Comparison of ENCODE assay signal across 13 cellular contexts in the genomic region with DNA sequence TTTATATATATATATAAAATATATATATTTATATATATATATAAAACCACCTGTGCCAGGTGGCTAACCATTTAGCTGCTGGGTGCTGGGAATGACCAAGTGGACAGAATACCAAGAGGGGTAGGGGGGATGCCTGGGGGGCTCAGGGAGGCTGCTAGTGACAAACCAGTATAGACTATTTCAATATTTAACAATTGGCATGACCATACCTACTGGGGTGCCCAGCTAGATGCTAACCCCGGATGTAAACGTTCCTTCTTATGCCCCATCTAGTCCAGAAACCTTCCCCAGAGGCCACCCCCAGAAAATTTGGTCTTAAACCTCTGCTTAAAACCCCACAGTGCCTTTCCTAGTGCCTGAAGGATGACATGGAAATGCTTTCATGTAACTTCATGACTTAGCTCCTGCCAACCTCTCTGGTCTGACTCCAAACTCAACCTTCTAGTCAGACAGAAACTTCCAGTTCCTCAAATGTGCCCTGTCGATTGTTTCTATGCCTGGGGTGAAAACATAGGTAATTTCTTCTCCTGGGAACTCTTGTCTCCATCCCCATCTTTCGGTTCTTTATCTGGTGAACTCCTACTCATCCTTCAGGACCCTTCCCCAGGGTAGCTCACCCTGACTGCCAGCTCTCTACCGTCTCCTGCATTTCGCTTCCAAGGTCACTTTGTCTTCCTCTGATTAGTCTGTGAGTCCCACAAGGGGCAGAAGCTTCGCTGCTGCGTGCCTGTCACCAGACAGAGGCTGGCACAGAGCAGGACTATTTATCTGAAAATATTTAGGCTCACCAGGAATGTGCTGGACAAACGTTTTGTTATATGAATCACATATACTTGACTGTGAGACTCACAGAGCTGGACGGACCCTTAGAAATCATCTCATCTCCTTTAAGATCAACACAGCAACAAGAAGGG. TPM values are rescaled to one million over a fixed set of nuclear protein-coding genes. Genes with fewer than 3 reads are reported as not detected.
A peak's percentile ranks its signal among the peaks of the same experiment; 100 is the strongest.
DNase-seq lines count a peak whose midpoint lies in the region; ATAC-seq and TF ChIP-seq lines count a peak whose summit lies in the region.
"Had no signal": no experiment of that assay in that cellular context is flagged by ENCODE, and none has a peak within 500 bp of the region (broad histone marks: within the 10 kb centered on the region; RNA-seq: fewer than 3 reads in every experiment).

No MANE protein-coding gene starts in this region.

- H3K4me1 Mint-ChIP-seq in stimulated activated naive B cell treated with anti-CD40 and anti-IgM and Interleukin-4, amounts not matched to agents 10 μg/mL and 1 μg/mL and 100 μg/mL, for 72 hours: peaks cover 8 to 11% of the 10 kb centered on the region in 2 donors
- H3K4me1 Mint-ChIP-seq: naive B cell had no signal

- H3K4me3 ChIP-seq in OCI-LY3 (ENCODE audit: low read length): peak overlapping the region; percentile 34

- H3K36me3 ChIP-seq in OCI-LY3 (replicated peaks; ENCODE audit: low read depth, low read length): no peaks in the 10 kb centered on the region
- H3K36me3 ChIP-seq: BE2C had no signal

- ATAC-seq in activated naive CD4-positive, alpha-beta T cell treated with anti-CD3 and anti-CD28 coated beads, Interleukin-2, amount 50 U/mL, for 72 hours: peak; percentile 69 to 79
- ATAC-seq in esophagus mucosa (peak; percentile 12), GM19452 (IDR thresholded peaks at IDR 0.05; ENCODE audit: unreplicated experiment) (no peak), GM21360 (IDR thresholded peaks at IDR 0.05; ENCODE audit: unreplicated experiment) (no peak)
- ATAC-seq in stimulated activated naive B cell treated with anti-CD40 and anti-IgM and Interleukin-4, amounts not matched to agents 10 μg/mL and 1 μg/mL and 100 μg/mL, for 72 hours (replicated peaks): peak; percentile 94 to 96

- peaks cover 14% of the 10 kb centered on the region for H3K4me1 ChIP-seq in OCI-LY3 (ENCODE audit: low read length)
- H3K4me1 ChIP-seq: BE2C had no signal

- H3K36me3 Mint-ChIP-seq in activated naive CD4-positive, alpha-beta T cell treated with anti-CD3 and anti-CD28 coated beads, Interleukin-2, amount 50 U/mL, for 72 hours: no peaks in the 10 kb centered on the region
- H3K36me3 Mint-ChIP-seq in stimulated activated naive B cell treated with anti-CD40 and anti-IgM and Interleukin-4, amounts not matched to agents 10 μg/mL and 1 μg/mL and 100 μg/mL, for 72 hours: peaks cover 0 to 1% of the 10 kb centered on the region in 2 donors
- H3K36me3 Mint-ChIP-seq: naive B cell had no signal

- H3K27me3 ChIP-seq in OCI-LY3 (ENCODE audit: low read depth, low read length): peaks cover 42% of the 10 kb centered on the region
- H3K27me3 ChIP-seq: BE2C had no signal

- H3K9me3 Mint-ChIP-seq in activated naive CD4-positive, alpha-beta T cell treated with anti-CD3 and anti-CD28 coated beads, Interleukin-2, amount 50 U/mL, for 72 hours: no peaks in the 10 kb centered on the region
- peaks cover 0 to 1% of the 10 kb centered on the region in 2 donors for H3K9me3 Mint-ChIP-seq in stimulated activated naive B cell treated with anti-CD40 and anti-IgM and Interleukin-4, amounts not matched to agents 10 μg/mL and 1 μg/mL and 100 μg/mL, for 72 hours

- peaks cover 16% of the 10 kb centered on the region for H4K20me1 ChIP-seq in OCI-LY3 (ENCODE audit: insufficient read depth, low read length)

- H3K9me3 ChIP-seq in OCI-LY3 (ENCODE audit: insufficient read depth, low read length): no peaks in the 10 kb centered on the region
- H3K9me3 ChIP-seq: BE2C had no signal

- TF ChIP-seq CTCF in OCI-LY3 (IDR thresholded peaks at IDR 0.05; ENCODE audit: low read depth, low read length): no peak

- no peak overlapping the region for H3K27ac Mint-ChIP-seq in activated naive CD4-positive, alpha-beta T cell treated with anti-CD3 and anti-CD28 coated beads, Interleukin-2, amount 50 U/mL, for 72 hours
- no peak overlapping the region for H3K27ac Mint-ChIP-seq in stimulated activated naive B cell treated with anti-CD40 and anti-IgM and Interleukin-4, amounts not matched to agents 10 μg/mL and 1 μg/mL and 100 μg/mL, for 72 hours

- no peaks in the 10 kb centered on the region for H3K79me2 ChIP-seq in OCI-LY3 (ENCODE audit: low read length)

- H3K27me3 Mint-ChIP-seq in stimulated activated naive B cell treated with anti-CD40 and anti-IgM and Interleukin-4, amounts not matched to agents 10 μg/mL and 1 μg/mL and 100 μg/mL, for 72 hours: peaks cover 26 to 27% of the 10 kb centered on the region in 2 donors

- peak overlapping the region; percentile 68 for H3K4me2 ChIP-seq in OCI-LY3 (ENCODE audit: low read length)

- no peak overlapping the region for H3K4me3 Mint-ChIP-seq in stimulated activated naive B cell treated with anti-CD40 and anti-IgM and Interleukin-4, amounts not matched to agents 10 μg/mL and 1 μg/mL and 100 μg/mL, for 72 hours
- H3K4me3 Mint-ChIP-seq: naive B cell had no signal

- no peak overlapping the region for H3K9ac ChIP-seq in OCI-LY3 (ENCODE audit: low read length)

- H3K27ac ChIP-seq in OCI-LY3 (ENCODE audit: low read length): no peak overlapping the region
- H3K27ac ChIP-seq: HL-60, VCaP had no signal

- H2AFZ ChIP-seq in OCI-LY3 (ENCODE audit: low read depth, low read length): no peak overlapping the region

- peak in 1 of 2 donors; percentile 14 for DNase-seq in activated naive CD4-positive, alpha-beta T cell treated with anti-CD3 and anti-CD28 coated beads, Interleukin-2, amount 50 U/mL, for 72 hours (ENCODE audit: low spot score in 2 of 2)
- DNase-seq in activated naive CD4-positive, alpha-beta T cell (lab: John Stamatoyannopoulos, UW): no peak
- peak; percentile 12 for DNase-seq in stimulated activated naive B cell treated with anti-CD40 and anti-IgM and Interleukin-4, amounts not matched to agents 10 μg/mL and 1 μg/mL and 100 μg/mL, for 72 hours
- DNase-seq in stimulated activated naive CD4-positive, alpha-beta T cell treated with Interleukin-2 at 50 U/mL for 16 hours (lab: John Stamatoyannopoulos, UW): no peak
- DNase-seq: BE2C, naive B cell, NCI-H2227 treated with DMSO at 0.1 percent for 48 hours had no signal

RNA-seq across cellular contexts. Expression of gene JPH2, which starts 51.8 kb away (rescaled TPM):
- total RNA-seq in activated naive CD4-positive, alpha-beta T cell treated with anti-CD3 and anti-CD28 coated beads, Interleukin-2, amount 50 U/mL, for 72 hours: under 1 TPM in 1 of 2 donors, not detected in 1; 0.97 TPM
- total RNA-seq in esophagus mucosa: 1.0 TPM

Comparison
In these comparisons a context has a peak if more than half of its experiments do, and no peak if none do; other contexts are left out.
1. ATAC-seq: peak in activated naive CD4-positive, alpha-beta T cell treated with anti-CD3 and anti-CD28 coated beads, Interleukin-2, amount 50 U/mL, for 72 hours (2 of 2), esophagus mucosa (single experiment) and stimulated activated naive B cell treated with anti-CD40 and anti-IgM and Interleukin-4, amounts not matched to agents 10 μg/mL and 1 μg/mL and 100 μg/mL, for 72 hours (2 of 2); none in GM19452 (single experiment) and GM21360 (single experiment).